Comparison of ENCODE assay signal across 31 cellular contexts in genomic region chr7:45651540-45651939, GRCh38.
"Had no signal": no experiment of that assay in that cellular context is flagged by ENCODE, and none has a peak within 500 bp of the region (broad histone marks: within the 10 kb centered on the region; RNA-seq: fewer than 3 reads in every experiment).

No MANE protein-coding gene starts in this region.

- H3K4me1 ChIP-seq: esophagus squamous epithelium, neural progenitor cell, prostate gland, testis, tibial artery had no signal

- H3K27ac ChIP-seq: coronary artery, esophagus squamous epithelium, heart right ventricle, lower lobe of right lung, neural progenitor cell, prostate gland, right atrium auricular region, testis, tibial artery had no signal

- H3K36me3 Mint-ChIP-seq: immature natural killer cell; mesothelial cell of epicardium; naive B cell; natural killer cell treated with Interleukin-12 subunit alpha and Interleukin-12 subunit beta and Interleukin-15 and Interleukin-18, amount 100 ng/mL, for 72 hours had no signal

- H3K9ac ChIP-seq: neural progenitor cell had no signal

- H3K4me1 Mint-ChIP-seq: immature natural killer cell, naive B cell, neural progenitor cell had no signal

- H3K36me3 ChIP-seq: esophagus squamous epithelium, heart right ventricle, lower lobe of right lung, neural progenitor cell, prostate gland, right atrium auricular region, tibial artery had no signal

- H3K27me3 ChIP-seq: esophagus squamous epithelium, heart right ventricle, neural progenitor cell, right atrium auricular region, testis, tibial artery had no signal

- H3K9me3 Mint-ChIP-seq: immature natural killer cell; mesothelial cell of epicardium; naive B cell; natural killer cell treated with Interleukin-12 subunit alpha and Interleukin-12 subunit beta and Interleukin-15 and Interleukin-18, amount 100 ng/mL, for 72 hours; neural progenitor cell; type B pancreatic cell had no signal

- H3K27ac Mint-ChIP-seq: immature natural killer cell; mesothelial cell of epicardium; natural killer cell treated with Interleukin-12 subunit alpha and Interleukin-12 subunit beta and Interleukin-15 and Interleukin-18, amount 100 ng/mL, for 72 hours; neural progenitor cell; type B pancreatic cell had no signal

- H2AFZ ChIP-seq: neural progenitor cell had no signal

- H3K27me3 Mint-ChIP-seq: natural killer cell treated with Interleukin-12 subunit alpha and Interleukin-12 subunit beta and Interleukin-15 and Interleukin-18, amount 100 ng/mL, for 72 hours; type B pancreatic cell had no signal

- H3K4me3 ChIP-seq: coronary artery, esophagus squamous epithelium, heart right ventricle, lower lobe of right lung, mucosa of descending colon, neural progenitor cell, prostate gland, right atrium auricular region, smooth muscle cell, testis, tibial artery had no signal

- FAIRE-seq: keratinocyte had no signal

- H3K4me2 ChIP-seq: neural progenitor cell, smooth muscle cell had no signal

- DNase-seq: dermis blood vessel endothelial cell; effector memory CD4-positive, alpha-beta T cell; erythroblast; esophagus squamous epithelium; foreskin melanocyte; glutamatergic neuron; heart right ventricle; hippocampal formation; immature natural killer cell; left ventricle myocardium superior; lower lobe of right lung; mucosa of descending colon; naive B cell; stimulated activated CD4-positive, alpha-beta T cell treated with anti-CD3 and anti-CD28 coated beads, Interleukin-12 subunit alpha, Interleukin-12 subunit beta, amount 100 ng/mL, for 4 hours; stimulated activated CD4-positive, alpha-beta T cell treated with anti-CD3 and anti-CD28 coated beads, Interleukin-1b, Interleukin-23, amount 100 ng/mL, for 48 hours; stimulated activated CD4-positive, alpha-beta T cell treated with anti-CD3 and anti-CD28 coated beads, Interleukin-4, amount 100 ng/mL, for 1 hour; stimulated activated CD8-positive, alpha-beta memory T cell treated with anti-CD3 and anti-CD28 coated beads, Interleukin-4, amount 100 ng/mL, for 48 hours; stimulated activated naive CD4-positive, alpha-beta T cell treated with Interleukin-2 at 50 U/mL for 16 hours; substantia nigra; testis had no signal

- H3K4me3 Mint-ChIP-seq: immature natural killer cell; mesothelial cell of epicardium; naive B cell; natural killer cell treated with Interleukin-12 subunit alpha and Interleukin-12 subunit beta and Interleukin-15 and Interleukin-18, amount 100 ng/mL, for 72 hours; neural progenitor cell; type B pancreatic cell had no signal

- ATAC-seq: left ventricle myocardium superior; lower lobe of right lung; mucosa of descending colon; natural killer cell treated with Interleukin-12 subunit alpha and Interleukin-12 subunit beta and Interleukin-15 and Interleukin-18, amount 100 ng/mL, for 72 hours; sciatic nerve had no signal

- H3K9me3 ChIP-seq: esophagus squamous epithelium, heart right ventricle, lower lobe of right lung, mucosa of descending colon, prostate gland, right atrium auricular region, testis, tibial artery had no signal
